9 cellular contexts compared by ENCODE assay signal in the genomic region with DNA sequence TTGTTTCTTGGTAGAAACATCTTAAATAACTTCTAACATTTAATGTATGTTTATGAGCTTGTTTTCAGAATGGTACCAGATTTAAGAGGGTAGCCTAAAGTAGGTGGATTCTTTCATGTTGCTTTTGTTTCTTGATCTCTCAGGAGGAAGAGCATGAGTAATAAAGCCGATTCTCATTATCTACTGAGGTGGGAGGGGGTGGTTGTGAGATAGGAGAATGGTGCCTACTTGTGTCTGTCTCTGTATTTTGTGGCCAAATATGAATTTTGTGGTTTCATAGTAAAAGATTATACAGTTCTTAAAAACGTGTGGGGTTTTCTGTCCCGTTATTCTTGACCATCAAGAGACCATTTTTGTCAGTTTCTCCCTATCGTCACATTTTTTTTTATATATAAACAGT. TPM values are rescaled to one million over a fixed set of nuclear protein-coding genes. Genes with fewer than 3 reads are reported as not detected.
DNase-seq lines count a peak whose midpoint lies in the region; ATAC-seq and TF ChIP-seq lines count a peak whose summit lies in the region.
"Had no signal": no experiment of that assay in that cellular context is flagged by ENCODE, and none has a peak within 500 bp of the region (broad histone marks: within the 10 kb centered on the region; RNA-seq: fewer than 3 reads in every experiment).

No MANE protein-coding gene starts in this region.

- no peak for TF ChIP-seq EP300 in ovary (IDR thresholded peaks at IDR 0.05)

- intact Hi-C loops in ovary (cut with DNase I), result loop anchor here in 1 of 4 donors (10.0 kb wide), 1 partner anchor 151 kb away; a partner anchor contains a TSS

- DNase-seq in activated CD4-positive, alpha-beta T cell treated with anti-CD3 and anti-CD28 coated beads for 4 hours, result peak; percentile 14 to 28
- no peak for DNase-seq in activated CD4-positive, alpha-beta T cell treated with anti-CD3 and anti-CD28 coated beads, Interleukin-2, amount 50 U/mL, for 4 hours
- peak; percentile 75 for DNase-seq in OCI-M1 (lab: John Stamatoyannopoulos, UW)
- DNase-seq in central memory CD8-positive, alpha-beta T cell (ENCODE audit: low spot score in 2 of 2), result no peak
- DNase-seq in ovary, result no peak

- peaks cover 25% of the 10 kb centered on the region for H3K4me1 ChIP-seq in neuron (ENCODE audit: insufficient read depth, low read length)
- H3K4me1 ChIP-seq in ovary (ENCODE audit: insufficient read depth), result peaks cover 1% of the 10 kb centered on the region

- TF ChIP-seq CTCF in ovary (IDR thresholded peaks at IDR 0.05), result no peak

- H3K27ac ChIP-seq in ovary, result no peak overlapping the region
- H3K27ac ChIP-seq: coronary artery had no signal

- H3K27me3 ChIP-seq in neuron (ENCODE audit: insufficient read depth, low read length) (no peaks in the 10 kb centered on the region), ovary (no peaks in the 10 kb centered on the region)

- WGBS in ovary, 3 donors, result 56 to 66% (median 58%) methylated on average over 4 of the region's 4 CpGs

- H3K9me3 ChIP-seq in neuron (ENCODE audit: low read length) (no peaks in the 10 kb centered on the region), ovary (no peaks in the 10 kb centered on the region)

- no peaks in the 10 kb centered on the region for H3K27me3 Mint-ChIP-seq in central memory CD8-positive, alpha-beta T cell

- no peak overlapping the region for H3K27ac Mint-ChIP-seq in central memory CD8-positive, alpha-beta T cell (ENCODE audit: low read depth)

- ATAC-seq in central memory CD8-positive, alpha-beta T cell (replicated peaks; ENCODE audit: extremely low read depth, poor library complexity, severe bottlenecking), result no peak
- ATAC-seq in HG03521 (IDR thresholded peaks at IDR 0.05; ENCODE audit: unreplicated experiment), result no peak
- no peak for ATAC-seq in GM19467 (IDR thresholded peaks at IDR 0.05; ENCODE audit: unreplicated experiment)

- H3K36me3 ChIP-seq in neuron (ENCODE audit: insufficient read depth, low read length), result no peaks in the 10 kb centered on the region
- H3K36me3 ChIP-seq in ovary, result no peaks in the 10 kb centered on the region

- no peak for TF ChIP-seq POLR2A in ovary (IDR thresholded peaks at IDR 0.05)

- peaks cover 12% of the 10 kb centered on the region for H3K36me3 Mint-ChIP-seq in central memory CD8-positive, alpha-beta T cell (ENCODE audit: insufficient read depth)

- H3K4me3 ChIP-seq in neuron (ENCODE audit: low read length) (peak overlapping the region; percentile 92), ovary (no peak overlapping the region)

- peak overlapping the region; percentile 87 for H2AFZ ChIP-seq in neuron (ENCODE audit: low read depth, low read length)

- peak overlapping the region; percentile 93 for H3K4me3 Mint-ChIP-seq in central memory CD8-positive, alpha-beta T cell

- H3K4me1 Mint-ChIP-seq in central memory CD8-positive, alpha-beta T cell, result peaks cover 43% of the 10 kb centered on the region

- no peaks in the 10 kb centered on the region for H3K9me3 Mint-ChIP-seq in central memory CD8-positive, alpha-beta T cell

RNA-seq across cellular contexts. Expression of a gene that starts 2.2 kb away (rescaled TPM):
- 10 to 100 TPM; 37.6 to 63.9 (median 53.0) TPM for total RNA-seq in ovary
- polyA plus RNA-seq in ovary, result 10 to 100 TPM; 27.3 to 88.4 TPM

Comparison
In these comparisons a context has a peak if more than half of its experiments do, and no peak if none do; other contexts are left out.
1. DNase-seq: peak in activated CD4-positive, alpha-beta T cell treated with anti-CD3 and anti-CD28 coated beads for 4 hours (2 of 2) and OCI-M1 (single experiment); none in activated CD4-positive, alpha-beta T cell treated with anti-CD3 and anti-CD28 coated beads, Interleukin-2, amount 50 U/mL, for 4 hours (0 of 2), central memory CD8-positive, alpha-beta T cell (0 of 2) and ovary (0 of 5).